In genomic region chr6:16331328-16332174, GRCh38 we compare ENCODE assay signal across 9 cellular contexts.
DNase-seq lines count a peak whose midpoint lies in the region; ATAC-seq and TF ChIP-seq lines count a peak whose summit lies in the region.
"Had no signal": no experiment of that assay in that cellular context is flagged by ENCODE, and none has a peak within 500 bp of the region (broad histone marks: within the 10 kb centered on the region; RNA-seq: fewer than 3 reads in every experiment).

No MANE protein-coding gene starts in this region.

- no peaks in the 10 kb centered on the region for H3K27me3 Mint-ChIP-seq in activated naive CD8-positive, alpha-beta T cell treated with anti-CD3 and anti-CD28 coated beads, Interleukin-2, amount 50 U/mL, for 24 hours
- H3K27me3 Mint-ChIP-seq: activated naive CD4-positive, alpha-beta T cell treated with anti-CD3 and anti-CD28 coated beads, Interleukin-2, amount 50 U/mL, for 24 hours had no signal

- H3K9me3 ChIP-seq in left ventricle myocardium inferior (replicated peaks), result no peaks in the 10 kb centered on the region

- peaks cover under 1% of the 10 kb centered on the region for H3K36me3 Mint-ChIP-seq in activated naive CD8-positive, alpha-beta T cell treated with anti-CD3 and anti-CD28 coated beads, Interleukin-2, amount 50 U/mL, for 24 hours (ENCODE audit: low read depth)

- no peaks in the 10 kb centered on the region for H3K9me3 Mint-ChIP-seq in activated naive CD8-positive, alpha-beta T cell treated with anti-CD3 and anti-CD28 coated beads, Interleukin-2, amount 50 U/mL, for 24 hours
- H3K9me3 Mint-ChIP-seq: activated naive CD4-positive, alpha-beta T cell treated with anti-CD3 and anti-CD28 coated beads, Interleukin-2, amount 50 U/mL, for 24 hours had no signal

- peaks cover 14% of the 10 kb centered on the region for H3K36me3 ChIP-seq in left ventricle myocardium inferior

- peaks cover 56% of the 10 kb centered on the region for H3K4me1 ChIP-seq in left ventricle myocardium inferior

- H3K27ac ChIP-seq in left ventricle myocardium inferior (replicated peaks), result peak overlapping the region; percentile 4

- H3K27me3 ChIP-seq in left ventricle myocardium inferior (ENCODE audit: low read depth), result no peaks in the 10 kb centered on the region

- intact Hi-C loops in left ventricle myocardium inferior (cut with micrococcal nuclease), result loop anchor here (5.0 kb wide), 2 partner anchors 81 to 431 kb away; partner anchors contain the start of gene ATXN1

- DNase-seq in Caki2 (ENCODE audit: low read depth), result peak; percentile 71
- peak; percentile 68 for DNase-seq in LoVo (ENCODE audit: low spot score)
- peak; percentile 55 for DNase-seq in SKM-1 (lab: John Stamatoyannopoulos, UW; ENCODE audit: unreplicated experiment)
- peak; percentile 75 for DNase-seq in activated naive CD8-positive, alpha-beta T cell treated with anti-CD3 and anti-CD28 coated beads, Interleukin-2, amount 50 U/mL, for 24 hours
- peak; percentile 74 for DNase-seq in left ventricle myocardium inferior
- DNase-seq in renal cortical epithelial cell (ENCODE audit: low read depth), result peak; percentile 71

- H3K4me3 ChIP-seq in left ventricle myocardium inferior, result no peak overlapping the region

- H3K27ac Mint-ChIP-seq in activated naive CD8-positive, alpha-beta T cell treated with anti-CD3 and anti-CD28 coated beads, Interleukin-2, amount 50 U/mL, for 24 hours, result no peak overlapping the region
- H3K27ac Mint-ChIP-seq: activated naive CD4-positive, alpha-beta T cell treated with anti-CD3 and anti-CD28 coated beads, Interleukin-2, amount 50 U/mL, for 24 hours had no signal

- in situ Hi-C loops in Caki2 (cut with HindIII; ENCODE audit: low pct_unique_long_range_greater_than_20kb, low sequenced_read_pairs), result no loop called here

- no peak overlapping the region for H3K4me3 Mint-ChIP-seq in activated naive CD8-positive, alpha-beta T cell treated with anti-CD3 and anti-CD28 coated beads, Interleukin-2, amount 50 U/mL, for 24 hours
- H3K4me3 Mint-ChIP-seq: activated naive CD4-positive, alpha-beta T cell treated with anti-CD3 and anti-CD28 coated beads, Interleukin-2, amount 50 U/mL, for 24 hours had no signal

- ATAC-seq in GM21390 (IDR thresholded peaks at IDR 0.05; ENCODE audit: unreplicated experiment) (peak; percentile 52), HG02763 (IDR thresholded peaks at IDR 0.05; ENCODE audit: unreplicated experiment) (no peak)
- peak; percentile 79 for ATAC-seq in activated naive CD8-positive, alpha-beta T cell treated with anti-CD3 and anti-CD28 coated beads, Interleukin-2, amount 50 U/mL, for 24 hours

- peak; percentile 93 for TF ChIP-seq CTCF in left ventricle myocardium inferior (IDR thresholded peaks at IDR 0.05; ENCODE audit: borderline replicate concordance)

- H3K4me1 Mint-ChIP-seq in activated naive CD8-positive, alpha-beta T cell treated with anti-CD3 and anti-CD28 coated beads, Interleukin-2, amount 50 U/mL, for 24 hours, result no peaks in the 10 kb centered on the region
- H3K4me1 Mint-ChIP-seq: activated naive CD4-positive, alpha-beta T cell treated with anti-CD3 and anti-CD28 coated beads, Interleukin-2, amount 50 U/mL, for 24 hours had no signal
